19 cellular contexts compared by ENCODE assay signal in genomic region chr1:239804265-239804664, GRCh38.
DNase-seq lines count a peak whose midpoint lies in the region; ATAC-seq and TF ChIP-seq lines count a peak whose summit lies in the region.
"Had no signal": no experiment of that assay in that cellular context is flagged by ENCODE, and none has a peak within 500 bp of the region (broad histone marks: within the 10 kb centered on the region; RNA-seq: fewer than 3 reads in every experiment).

No MANE protein-coding gene starts in this region.

- no peak overlapping the region for H3K4me3 Mint-ChIP-seq in stimulated activated naive B cell treated with anti-CD40 and anti-IgM and Interleukin-4, amounts not matched to agents 10 μg/mL and 1 μg/mL and 100 μg/mL, for 72 hours
- H3K4me3 Mint-ChIP-seq: B cell; CD4-positive, alpha-beta T cell; CD8-positive, alpha-beta T cell had no signal

- no peak overlapping the region for H3K18ac ChIP-seq in trophoblast cell (ENCODE audit: low read length)

- no peaks in the 10 kb centered on the region for H3K79me1 ChIP-seq in trophoblast cell (ENCODE audit: low read length)

- no peaks in the 10 kb centered on the region for H3K9me3 ChIP-seq in HEK293 (ENCODE audit: control insufficient read depth, insufficient read depth, low read depth, low read length)
- no peaks in the 10 kb centered on the region for H3K9me3 ChIP-seq in gastroesophageal sphincter
- no peaks in the 10 kb centered on the region for H3K9me3 ChIP-seq in trophoblast cell (ENCODE audit: insufficient read depth, low read depth, low read length)
- H3K9me3 ChIP-seq in heart left ventricle = no peaks in the 10 kb centered on the region
- H3K9me3 ChIP-seq: A549; BLaER1 treated with 17β-estradiol and CSF1 and Interleukin-3, amounts not matched to agents 10 nM and 100 nM; Caco-2 had no signal

- H3K27me3 Mint-ChIP-seq in stimulated activated naive B cell treated with anti-CD40 and anti-IgM and Interleukin-4, amounts not matched to agents 10 μg/mL and 1 μg/mL and 100 μg/mL, for 72 hours = no peaks in the 10 kb centered on the region
- H3K27me3 Mint-ChIP-seq: B cell; CD4-positive, alpha-beta T cell had no signal

- no peak overlapping the region for H2AFZ ChIP-seq in trophoblast cell (ENCODE audit: insufficient read depth, low read length, poor library complexity)

- no peak for TF ChIP-seq EP300 in gastroesophageal sphincter (IDR thresholded peaks at IDR 0.05)

- H3K36me3 Mint-ChIP-seq in stimulated activated naive B cell treated with anti-CD40 and anti-IgM and Interleukin-4, amounts not matched to agents 10 μg/mL and 1 μg/mL and 100 μg/mL, for 72 hours = no peaks in the 10 kb centered on the region
- H3K36me3 Mint-ChIP-seq: CD8-positive, alpha-beta T cell had no signal

- H3K9ac ChIP-seq in trophoblast cell (ENCODE audit: low read length) = no peak overlapping the region
- H3K9ac ChIP-seq: BLaER1 treated with 17β-estradiol and CSF1 and Interleukin-3, amounts not matched to agents 10 nM and 100 nM had no signal

- peaks cover 2 to 6% of the 10 kb centered on the region in 2 donors for H3K9me3 Mint-ChIP-seq in stimulated activated naive B cell treated with anti-CD40 and anti-IgM and Interleukin-4, amounts not matched to agents 10 μg/mL and 1 μg/mL and 100 μg/mL, for 72 hours
- H3K9me3 Mint-ChIP-seq: CD4-positive, alpha-beta T cell; CD8-positive, alpha-beta T cell had no signal

- H2BK5ac ChIP-seq in trophoblast cell (ENCODE audit: low read depth, low read length, poor library complexity) = no peak overlapping the region

- POLR2A ChIA-PET in HEK293 (lab: Yijun Ruan, JAX) = no interaction called here

- H3K36me3 ChIP-seq in HEK293 (ENCODE audit: control insufficient read depth in 2 of 2, insufficient read depth in 1 of 2, low read length in 2 of 2) (peaks cover 0 to 2% of the 10 kb centered on the region in 2 experiments; a peak in 1 of 3 replicates), gastroesophageal sphincter (no peaks in the 10 kb centered on the region), trophoblast cell (ENCODE audit: control insufficient read depth in 1 of 2, insufficient read depth in 2 of 2, low read length in 2 of 2) (no peaks in the 10 kb centered on the region), heart left ventricle (no peaks in the 10 kb centered on the region)
- H3K36me3 ChIP-seq: BLaER1 treated with 17β-estradiol and CSF1 and Interleukin-3, amounts not matched to agents 10 nM and 100 nM had no signal

- TF ChIP-seq POLR2A in gastroesophageal sphincter (IDR thresholded peaks at IDR 0.05) (no peak), heart left ventricle (IDR thresholded peaks at IDR 0.05) (no peak)

- no peak overlapping the region for H3K4ac ChIP-seq in trophoblast cell (ENCODE audit: low read depth, low read length)

- H3K27ac ChIP-seq in HEK293 (ENCODE audit: extremely low read depth, low read depth, low read length) (no peak overlapping the region), gastroesophageal sphincter (peak overlapping the region in 3 of 4 donors; percentile 22 to 84 (median 76)), trophoblast cell (ENCODE audit: low read depth, low read length) (no peak overlapping the region), heart left ventricle (no peak overlapping the region)
- H3K27ac ChIP-seq: 22Rv1; A549; BLaER1 treated with 17β-estradiol and CSF1 and Interleukin-3, amounts not matched to agents 10 nM and 100 nM; C4-2B had no signal

- intact Hi-C loops in heart left ventricle (cut with DNase I) = no loop called here

- no peak overlapping the region for H3K23ac ChIP-seq in trophoblast cell (ENCODE audit: low read length)

- 80 to 100% methylated on average over 2 to 4 of the region's 4 CpGs for WGBS in gastroesophageal sphincter (ENCODE audit: low coverage in 1 of 2), 2 donors
- no CpG with 5 or more reads among the region's 4 CpGs for WGBS in trophoblast cell (ENCODE audit: extremely low coverage, insufficient coverage, insufficient read length)
- 86 to 93% (median 91%) methylated on average over 4 of the region's 4 CpGs for WGBS in heart left ventricle, 4 donors

- no peak for DNase-seq in trophoblast cell
- no peak for DNase-seq in stimulated activated naive B cell treated with anti-CD40 and anti-IgM and Interleukin-4, amounts not matched to agents 10 μg/mL and 1 μg/mL and 100 μg/mL, for 72 hours
- DNase-seq in heart left ventricle = no peak
- no peak for DNase-seq in amniotic stem cell (lab: John Stamatoyannopoulos, UW)
- DNase-seq: AML-193; Calu3; CD4-positive, alpha-beta T cell; CD8-positive, alpha-beta T cell; DMS79 treated with DMSO at 0.1 percent for 48 hours; GF-D8 had no signal

- no peak overlapping the region for H3K4me2 ChIP-seq in trophoblast cell (ENCODE audit: low read length)
- H3K4me2 ChIP-seq: A549; BLaER1 treated with 17β-estradiol and CSF1 and Interleukin-3, amounts not matched to agents 10 nM and 100 nM had no signal

- no peak overlapping the region for H4K12ac ChIP-seq in trophoblast cell (ENCODE audit: low read depth, low read length)

- H2AK5ac ChIP-seq in trophoblast cell (ENCODE audit: low read length) = no peak overlapping the region

- peak overlapping the region; percentile 52 for H2BK12ac ChIP-seq in trophoblast cell (ENCODE audit: low read length)

- H4K8ac ChIP-seq in trophoblast cell (ENCODE audit: low read depth, low read length) = no peak overlapping the region

- peaks cover 0 to 2% of the 10 kb centered on the region in 2 donors for H3K4me1 Mint-ChIP-seq in stimulated activated naive B cell treated with anti-CD40 and anti-IgM and Interleukin-4, amounts not matched to agents 10 μg/mL and 1 μg/mL and 100 μg/mL, for 72 hours
- H3K4me1 Mint-ChIP-seq: B cell had no signal

- H3K27ac Mint-ChIP-seq in stimulated activated naive B cell treated with anti-CD40 and anti-IgM and Interleukin-4, amounts not matched to agents 10 μg/mL and 1 μg/mL and 100 μg/mL, for 72 hours = no peak overlapping the region
- H3K27ac Mint-ChIP-seq: B cell; CD4-positive, alpha-beta T cell; CD8-positive, alpha-beta T cell had no signal

- CTCF ChIA-PET in HEK293 (lab: Yijun Ruan, JAX) = interaction anchor here (0.6 to 2.8 kb wide), 4 partner anchors 92 to 584 kb away, joined by 3 to 10 read pairs (median 4); no protein-coding TSS in a partner anchor

- no peak for TF ChIP-seq CTCF in HEK293 (tag by site-specific recombination; IDR thresholded peaks at IDR 0.05)
- TF ChIP-seq CTCF in gastroesophageal sphincter (IDR thresholded peaks at IDR 0.05) = no peak
- TF ChIP-seq CTCF in heart left ventricle (IDR thresholded peaks at IDR 0.05) = no peak

- H3K4me3 ChIP-seq in HEK293 (ENCODE audit: low read depth, low read length) = no peak overlapping the region
- no peak overlapping the region for H3K4me3 ChIP-seq in gastroesophageal sphincter
- no peak overlapping the region for H3K4me3 ChIP-seq in trophoblast cell (ENCODE audit: low read depth, low read length)
- H3K4me3 ChIP-seq in heart left ventricle = no peak overlapping the region
- H3K4me3 ChIP-seq: A549; BLaER1 treated with 17β-estradiol and CSF1 and Interleukin-3, amounts not matched to agents 10 nM and 100 nM had no signal

- no peak overlapping the region for H2BK120ac ChIP-seq in trophoblast cell (ENCODE audit: insufficient read depth, low read length, poor library complexity)

- H3K4me1 ChIP-seq in HEK293 (ENCODE audit: control insufficient read depth, insufficient read depth, low read length) (peaks cover 12% of the 10 kb centered on the region), gastroesophageal sphincter (peaks cover 3 to 42% (median 14%) of the 10 kb centered on the region in 3 donors), trophoblast cell (ENCODE audit: control insufficient read depth in 1 of 2, insufficient read depth in 2 of 2, low read length in 2 of 2) (peaks cover 3 to 8% of the 10 kb centered on the region in 2 experiments), heart left ventricle (no peaks in the 10 kb centered on the region)
- H3K4me1 ChIP-seq: A549, Caco-2 had no signal

- ATAC-seq in gastroesophageal sphincter (no peak), heart left ventricle (no peak), HG02981 (IDR thresholded peaks at IDR 0.05; ENCODE audit: unreplicated experiment) (no peak)
- peak; percentile 77 to 78 for ATAC-seq in stimulated activated naive B cell treated with anti-CD40 and anti-IgM and Interleukin-4, amounts not matched to agents 10 μg/mL and 1 μg/mL and 100 μg/mL, for 72 hours (replicated peaks)
- ATAC-seq: A549; CD8-positive, alpha-beta T cell had no signal

- no peaks in the 10 kb centered on the region for H3K79me2 ChIP-seq in trophoblast cell (ENCODE audit: control insufficient read depth, insufficient read depth, low read length, poor library complexity)

- no peak overlapping the region for H4K91ac ChIP-seq in trophoblast cell (ENCODE audit: low read depth, low read length)

- H3K14ac ChIP-seq in trophoblast cell (ENCODE audit: low read length) = no peak overlapping the region

- H3K27me3 ChIP-seq in gastroesophageal sphincter (no peaks in the 10 kb centered on the region), trophoblast cell (ENCODE audit: insufficient read depth, low read length) (no peaks in the 10 kb centered on the region), heart left ventricle (no peaks in the 10 kb centered on the region)
- H3K27me3 ChIP-seq: BLaER1 treated with 17β-estradiol and CSF1 and Interleukin-3, amounts not matched to agents 10 nM and 100 nM had no signal

TF ChIP-seq in HEK293, 187 proteins besides CTCF, POLR2A, EP300 and RAD21:
- TF ChIP-seq REPIN1 (tag by site-specific recombination; IDR thresholded peaks at IDR 0.05; ENCODE audit: low read depth) (no peak), HOXD13 (CRISPR knock-in tag; IDR thresholded peaks at IDR 0.05; ENCODE audit: borderline replicate concordance) (peak; percentile 7; the same call in 1 of the 2 replicates), ZNF777 (tag by site-specific recombination; IDR thresholded peaks at IDR 0.05; ENCODE audit: borderline replicate concordance) (no peak), ZFP37 (tag by site-specific recombination; IDR thresholded peaks at IDR 0.05) (no peak)

Comparison
In these comparisons a context has a peak if more than half of its experiments do, and no peak if none do; other contexts are left out.
1. H3K27ac ChIP-seq: peak in gastroesophageal sphincter (3 of 4); none in HEK293 (single experiment), trophoblast cell (single experiment) and heart left ventricle (0 of 12).
2. ATAC-seq: peak in stimulated activated naive B cell treated with anti-CD40 and anti-IgM and Interleukin-4, amounts not matched to agents 10 μg/mL and 1 μg/mL and 100 μg/mL, for 72 hours (2 of 2); none in gastroesophageal sphincter (single experiment), heart left ventricle (0 of 4) and HG02981 (single experiment).